14 cellular contexts compared by ENCODE assay signal in genomic region chr9:133252301-133252776, GRCh38. TPM values are rescaled to one million over a fixed set of nuclear protein-coding genes. Genes with fewer than 3 reads are reported as not detected.
DNase-seq lines count a peak whose midpoint lies in the region; ATAC-seq and TF ChIP-seq lines count a peak whose summit lies in the region.
"Had no signal": no experiment of that assay in that cellular context is flagged by ENCODE, and none has a peak within 500 bp of the region (broad histone marks: within the 10 kb centered on the region; RNA-seq: fewer than 3 reads in every experiment).

No MANE protein-coding gene starts in this region.

- no peaks in the 10 kb centered on the region for H3K79me2 ChIP-seq in SK-N-SH (ENCODE audit: insufficient read depth)

- TF ChIP-seq EP300 in SK-N-SH (IDR thresholded peaks at IDR 0.05; ENCODE audit: borderline replicate concordance in 1 of 2, low read depth in 1 of 2, low read length in 1 of 2): no peak

- no peaks in the 10 kb centered on the region for H3F3A ChIP-seq in SK-N-SH (replicated peaks; ENCODE audit: insufficient read depth)

- no peak overlapping the region for H3K9ac ChIP-seq in SK-N-SH

- no peaks in the 10 kb centered on the region for H3K9me2 ChIP-seq in SK-N-SH

- POLR2A ChIA-PET in SK-N-SH (lab: Yijun Ruan, JAX): no interaction called here

- intact Hi-C loops in uterus (cut with DNase I; ENCODE audit: low total_unique reads): no loop called here

- no peak for ATAC-seq in SK-N-SH treated with all-trans-retinoic acid at 6 μM for 48 hours
- ATAC-seq: Panc1; stimulated activated naive B cell treated with anti-CD40 and anti-IgM and Interleukin-4, amounts not matched to agents 10 μg/mL and 1 μg/mL and 100 μg/mL, for 72 hours had no signal

- no peaks in the 10 kb centered on the region for H3K36me3 ChIP-seq in SK-N-SH (replicated peaks in 1 of 2; ENCODE audit: control insufficient read depth in 1 of 2, insufficient read depth in 2 of 2, low read length in 1 of 2)
- no peaks in the 10 kb centered on the region for H3K36me3 ChIP-seq in effector memory CD4-positive, alpha-beta T cell (ENCODE audit: control insufficient read depth, insufficient read depth, low read length)
- no peaks in the 10 kb centered on the region for H3K36me3 ChIP-seq in uterus

- TF ChIP-seq POLR2A in uterus (IDR thresholded peaks at IDR 0.05): no peak

- H3K4me3 ChIP-seq in SK-N-SH (ENCODE audit: low read depth in 2 of 2, low read length in 1 of 2) (no peak overlapping the region), uterus (no peak overlapping the region)
- H3K4me3 ChIP-seq in effector memory CD4-positive, alpha-beta T cell (ENCODE audit: insufficient read depth, low read depth, low read length, poor library complexity, severe bottlenecking): peak overlapping the region; percentile 3

- H3K27me3 ChIP-seq in SK-N-SH (ENCODE audit: insufficient read depth) (peaks cover 22% of the 10 kb centered on the region; the same call in 1 of the 2 replicates), uterus (no peaks in the 10 kb centered on the region)
- no peaks in the 10 kb centered on the region for H3K27me3 ChIP-seq in effector memory CD4-positive, alpha-beta T cell (replicated peaks; ENCODE audit: control insufficient read depth, insufficient read depth, low read length, poor library complexity, severe bottlenecking)

- no peak for TF ChIP-seq RAD21 in SK-N-SH (IDR thresholded peaks at IDR 0.05; ENCODE audit: low read length)

- H3K4me1 ChIP-seq in SK-N-SH (ENCODE audit: control insufficient read depth in 1 of 2, insufficient read depth in 2 of 2, low read depth in 1 of 2, low read length in 1 of 2) (no peaks in the 10 kb centered on the region; a peak in 1 of 4 replicates), uterus (no peaks in the 10 kb centered on the region)
- peaks cover 6% of the 10 kb centered on the region for H3K4me1 ChIP-seq in effector memory CD4-positive, alpha-beta T cell (ENCODE audit: control insufficient read depth, insufficient read depth, low read length, poor library complexity, severe bottlenecking)

- H3K4me2 ChIP-seq in SK-N-SH: no peak overlapping the region

- CTCF ChIA-PET in SK-N-SH (lab: Yijun Ruan, JAX): interaction anchor here (2.6 kb wide), 1 partner anchor 14 kb away, joined by 6 read pairs; no protein-coding TSS in a partner anchor

- peak; percentile 19 for DNase-seq in SK-N-SH
- no peak for DNase-seq in effector memory CD4-positive, alpha-beta T cell
- DNase-seq in mucosa of gallbladder (ENCODE audit: low spot score): peak; percentile 78
- peak; percentile 13 to 40 for DNase-seq in uterus
- no peak for DNase-seq in NCI-H1436 treated with DMSO at 0.1 percent for 48 hours (lab: John Stamatoyannopoulos, UW)
- no peak for DNase-seq in 8988T
- DNase-seq in activated naive CD4-positive, alpha-beta T cell treated with Interleukin-2 at 50 U/mL for 16 hours: no peak
- DNase-seq: ACHN; erythroblast; NCI-H2029; stimulated activated naive B cell treated with anti-CD40 and anti-IgM and Interleukin-4, amounts not matched to agents 10 μg/mL and 1 μg/mL and 100 μg/mL, for 72 hours had no signal

- WGBS in SK-N-SH (ENCODE audit: low lambda C conversion rate): 58% methylated on average over 5 of the region's 10 CpGs

- no peaks in the 10 kb centered on the region for H4K20me1 ChIP-seq in SK-N-SH (ENCODE audit: insufficient read depth)

- H3K27ac ChIP-seq in SK-N-SH (ENCODE audit: low read depth in 2 of 2, low read length in 1 of 2) (no peak overlapping the region), uterus (peak overlapping the region; percentile 36 to 49)
- peak overlapping the region; percentile 35 for H3K27ac ChIP-seq in effector memory CD4-positive, alpha-beta T cell (ENCODE audit: insufficient read depth, low read length, poor library complexity, severe bottlenecking)

- no peak overlapping the region for H2AFZ ChIP-seq in SK-N-SH (ENCODE audit: low read depth)

- TF ChIP-seq CTCF in SK-N-SH (IDR thresholded peaks at IDR 0.05) (no peak), uterus (IDR thresholded peaks at IDR 0.05) (no peak)

- H3K9me3 ChIP-seq in SK-N-SH (no peaks in the 10 kb centered on the region), uterus (no peaks in the 10 kb centered on the region)
- no peaks in the 10 kb centered on the region for H3K9me3 ChIP-seq in effector memory CD4-positive, alpha-beta T cell (ENCODE audit: control insufficient read depth, low read length)

TF ChIP-seq in SK-N-SH, 30 proteins besides CTCF, POLR2A, EP300 and RAD21 (continues in another document):
- TF ChIP-seq NFIC (IDR thresholded peaks at IDR 0.05; ENCODE audit: borderline replicate concordance): no peak
- TF ChIP-seq, protein P1, sequence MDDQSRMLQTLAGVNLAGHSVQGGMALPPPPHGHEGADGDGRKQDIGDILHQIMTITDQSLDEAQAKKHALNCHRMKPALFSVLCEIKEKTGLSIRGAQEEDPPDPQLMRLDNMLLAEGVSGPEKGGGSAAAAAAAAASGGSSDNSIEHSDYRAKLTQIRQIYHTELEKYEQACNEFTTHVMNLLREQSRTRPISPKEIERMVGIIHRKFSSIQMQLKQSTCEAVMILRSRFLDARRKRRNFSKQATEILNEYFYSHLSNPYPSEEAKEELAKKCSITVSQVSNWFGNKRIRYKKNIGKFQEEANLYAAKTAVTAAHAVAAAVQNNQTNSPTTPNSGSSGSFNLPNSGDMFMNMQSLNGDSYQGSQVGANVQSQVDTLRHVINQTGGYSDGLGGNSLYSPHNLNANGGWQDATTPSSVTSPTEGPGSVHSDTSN (IDR thresholded peaks at IDR 0.05): no peak
- no peak for TF ChIP-seq POLR2AphosphoS5 (IDR thresholded peaks at IDR 0.05; ENCODE audit: low read depth, low read length)
- no peak for TF ChIP-seq FOXM1 (IDR thresholded peaks at IDR 0.05; ENCODE audit: low read depth)
- no peak for TF ChIP-seq RXRA (IDR thresholded peaks at IDR 0.05; ENCODE audit: borderline replicate concordance, low read depth)
- TF ChIP-seq TEAD4 (IDR thresholded peaks at IDR 0.05; ENCODE audit: borderline replicate concordance, insufficient read depth): no peak
- no peak for TF ChIP-seq TCF12 (IDR thresholded peaks at IDR 0.05)
- no peak for TF ChIP-seq TAF1 (IDR thresholded peaks at IDR 0.05; ENCODE audit: borderline replicate concordance, low read depth, low read length)
- TF ChIP-seq YY1 (IDR thresholded peaks at IDR 0.05; ENCODE audit: low read depth): no peak
- no peak for TF ChIP-seq RCOR1 (IDR thresholded peaks at IDR 0.05; ENCODE audit: low read length)
- TF ChIP-seq NRF1 (IDR thresholded peaks at IDR 0.05; ENCODE audit: low read depth, low read length): no peak
- no peak for TF ChIP-seq CHD2 (IDR thresholded peaks at IDR 0.05; ENCODE audit: low read length, partially characterized antibody)
- TF ChIP-seq FOXJ3 (CRISPR knock-in tag; IDR thresholded peaks at IDR 0.05): no peak

TF ChIP-seq in SK-N-SH treated with all-trans-retinoic acid at 6 μM for 48 hours, 23 proteins besides CTCF, POLR2A, EP300 and RAD21:
- TF ChIP-seq, protein P2, sequence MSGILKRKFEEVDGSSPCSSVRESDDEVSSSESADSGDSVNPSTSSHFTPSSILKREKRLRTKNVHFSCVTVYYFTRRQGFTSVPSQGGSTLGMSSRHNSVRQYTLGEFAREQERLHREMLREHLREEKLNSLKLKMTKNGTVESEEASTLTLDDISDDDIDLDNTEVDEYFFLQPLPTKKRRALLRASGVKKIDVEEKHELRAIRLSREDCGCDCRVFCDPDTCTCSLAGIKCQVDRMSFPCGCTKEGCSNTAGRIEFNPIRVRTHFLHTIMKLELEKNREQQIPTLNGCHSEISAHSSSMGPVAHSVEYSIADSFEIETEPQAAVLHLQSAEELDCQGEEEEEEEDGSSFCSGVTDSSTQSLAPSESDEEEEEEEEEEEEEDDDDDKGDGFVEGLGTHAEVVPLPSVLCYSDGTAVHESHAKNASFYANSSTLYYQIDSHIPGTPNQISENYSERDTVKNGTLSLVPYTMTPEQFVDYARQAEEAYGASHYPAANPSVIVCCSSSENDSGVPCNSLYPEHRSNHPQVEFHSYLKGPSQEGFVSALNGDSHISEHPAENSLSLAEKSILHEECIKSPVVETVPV (CRISPR knock-in tag; IDR thresholded peaks at IDR 0.05): no peak

RNA-seq across cellular contexts. Expression of gene ABO, which starts 22.7 kb away (rescaled TPM):
- polyA plus RNA-seq in SK-N-SH (2012; rRNA removed): not detected in 2 replicates
- not detected in 2 replicates for polyA plus RNA-seq in SK-N-SH (2012; cell fraction: cytosol; rRNA removed)
- polyA plus RNA-seq in SK-N-SH (2012; cell fraction: nucleus; rRNA removed): not detected in 2 replicates
- total RNA-seq in mucosa of gallbladder: 16.3 TPM
- total RNA-seq in uterus: 1 to 10 TPM in 1 of 4 donors, under 1 TPM in 3; 0.29 to 6.1 (median 0.59) TPM

RNA-seq across cellular contexts. Expression of gene OBP2B, which starts 43.3 kb away (rescaled TPM):
- not detected in 2 replicates for polyA plus RNA-seq in SK-N-SH (2012; rRNA removed)
- polyA plus RNA-seq in SK-N-SH (2012; cell fraction: cytosol; rRNA removed): not detected in 2 replicates
- not detected in 2 replicates for polyA plus RNA-seq in SK-N-SH (2012; cell fraction: nucleus; rRNA removed)
- total RNA-seq in mucosa of gallbladder (not detected), uterus (not detected)
- total RNA-seq: neural crest cell had no signal

Comparison
In these comparisons a context has a peak if more than half of its experiments do, and no peak if none do; other contexts are left out.
1. DNase-seq: peak in SK-N-SH (single experiment), mucosa of gallbladder (single experiment) and uterus (2 of 2); none in effector memory CD4-positive, alpha-beta T cell (0 of 3), NCI-H1436 treated with DMSO at 0.1 percent for 48 hours (single experiment), 8988T (single experiment) and activated naive CD4-positive, alpha-beta T cell treated with Interleukin-2 at 50 U/mL for 16 hours (single experiment).
2. H3K27ac ChIP-seq: peak in effector memory CD4-positive, alpha-beta T cell (single experiment) and uterus (2 of 2); none in SK-N-SH (0 of 2).